Comparison of ENCODE assay signal across 12 cellular contexts in the genomic region with DNA sequence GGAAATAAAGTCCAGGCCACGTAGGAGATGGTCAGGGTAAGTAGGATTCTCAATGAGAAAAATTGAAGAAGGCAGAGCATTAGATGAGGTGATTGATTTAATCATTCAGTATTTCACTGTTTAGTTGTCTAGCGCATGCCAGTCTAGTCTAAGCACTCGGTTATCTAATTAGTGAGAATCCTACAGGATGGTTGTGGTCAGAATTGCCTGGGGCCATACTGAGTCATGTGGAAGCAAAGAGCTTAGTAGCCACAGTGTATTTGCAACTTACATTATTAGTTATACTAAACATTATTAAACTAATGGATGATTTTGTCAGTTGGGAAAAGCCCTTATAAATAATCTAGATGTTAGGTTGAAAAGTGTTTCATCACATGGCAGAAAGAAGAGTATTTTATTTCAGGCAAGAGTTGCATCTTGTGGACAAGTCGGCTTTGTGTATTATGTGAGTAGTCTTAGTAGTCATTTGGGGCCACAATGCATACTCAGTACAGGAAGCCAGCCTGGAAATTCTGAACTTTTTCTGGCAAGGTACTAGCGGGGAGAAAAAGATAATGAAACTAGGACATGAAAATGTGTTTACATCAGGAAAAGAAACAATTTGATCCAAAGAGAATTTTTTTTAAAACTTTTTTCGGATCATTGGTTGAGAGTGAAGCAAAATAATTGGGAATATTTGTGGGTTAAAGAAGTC. TPM values are rescaled to one million over a fixed set of nuclear protein-coding genes. Genes with fewer than 3 reads are reported as not detected.
DNase-seq lines count a peak whose midpoint lies in the region; ATAC-seq and TF ChIP-seq lines count a peak whose summit lies in the region.
"Had no signal": no experiment of that assay in that cellular context is flagged by ENCODE, and none has a peak within 500 bp of the region (broad histone marks: within the 10 kb centered on the region; RNA-seq: fewer than 3 reads in every experiment).

No MANE protein-coding gene starts in this region.

- H3K4me1 Mint-ChIP-seq in stimulated activated naive CD8-positive, alpha-beta T cell treated with anti-CD3 and anti-CD28 coated beads, Interleukin-15, amount 100 ng/mL, for 72 hours: peaks cover 6% of the 10 kb centered on the region

- H3K27ac Mint-ChIP-seq in stimulated activated naive CD8-positive, alpha-beta T cell treated with anti-CD3 and anti-CD28 coated beads, Interleukin-15, amount 100 ng/mL, for 72 hours: no peak overlapping the region
- H3K27ac Mint-ChIP-seq: activated CD8-positive, alpha-beta T cell treated with anti-CD3 and anti-CD28 coated beads for 36 hours; activated naive CD8-positive, alpha-beta T cell treated with anti-CD3 and anti-CD28 coated beads for 36 hours had no signal

- H2BK120ac ChIP-seq in trophoblast cell (ENCODE audit: insufficient read depth, low read length, poor library complexity): no peak overlapping the region

- TF ChIP-seq CTCF in BJ (IDR thresholded peaks at IDR 0.05; ENCODE audit: insufficient read depth, low read depth, low read length): no peak
- TF ChIP-seq CTCF in PC-3 (conservative IDR thresholded peaks at IDR 0.05; ENCODE audit: low read depth, low read length): no peak
- no peak for TF ChIP-seq CTCF in dorsolateral prefrontal cortex (IDR thresholded peaks at IDR 0.05 in 54 of 56, conservative IDR thresholded peaks at IDR 0.05 in 2 of 56; ENCODE audit: low read depth in 1 of 56, partially characterized antibody in 56 of 56)

- H3K9ac ChIP-seq in PC-3 (ENCODE audit: low read length) (no peak overlapping the region), trophoblast cell (ENCODE audit: low read length) (no peak overlapping the region)

- H2AK5ac ChIP-seq in trophoblast cell (ENCODE audit: low read length): no peak overlapping the region

- H4K8ac ChIP-seq in trophoblast cell (ENCODE audit: low read depth, low read length): no peak overlapping the region

- no peak overlapping the region for H2BK5ac ChIP-seq in trophoblast cell (ENCODE audit: low read depth, low read length, poor library complexity)

- H3K4me3 ChIP-seq in BJ (ENCODE audit: low read depth, low read length) (no peak overlapping the region), PC-3 (ENCODE audit: low read length) (0 out of 2 replicates have a peak overlapping the region, but pooled peaks have one; percentile 15), dorsolateral prefrontal cortex (peak overlapping the region in 2 of 59 donors; percentile 2 to 5), trophoblast cell (ENCODE audit: low read depth, low read length) (no peak overlapping the region)

- H2AFZ ChIP-seq in PC-3 (ENCODE audit: low read length): no peak overlapping the region
- H2AFZ ChIP-seq in trophoblast cell (ENCODE audit: insufficient read depth, low read length, poor library complexity): no peak overlapping the region

- POLR2A ChIA-PET in BJ (lab: Charles Lee) (interaction anchor here (1.1 kb wide), 1 partner anchor 13 kb away, joined by 5 read pairs; no protein-coding TSS in a partner anchor), PC-3 (lab: Charles Lee; ENCODE audit: unreplicated experiment) (no interaction called here)

- no peak overlapping the region for H3K14ac ChIP-seq in trophoblast cell (ENCODE audit: low read length)

- no peak overlapping the region for H3K23ac ChIP-seq in trophoblast cell (ENCODE audit: low read length)

- H3K9me3 ChIP-seq in PC-3 (ENCODE audit: low read length) (no peaks in the 10 kb centered on the region), trophoblast cell (ENCODE audit: insufficient read depth, low read depth, low read length) (no peaks in the 10 kb centered on the region)

- no TSS peak for BruUV-seq in PC-3 (replicated peaks; lab: Mats Ljungman, UMichigan)

- H3K79me2 ChIP-seq in PC-3 (ENCODE audit: low read length) (no peaks in the 10 kb centered on the region), trophoblast cell (ENCODE audit: control insufficient read depth, insufficient read depth, low read length, poor library complexity) (no peaks in the 10 kb centered on the region)

- no peaks in the 10 kb centered on the region for H4K20me1 ChIP-seq in PC-3 (ENCODE audit: low read length)

- no peaks in the 10 kb centered on the region for H3K9me2 ChIP-seq in PC-3 (replicated peaks; ENCODE audit: low read length)

- CTCF ChIA-PET in BJ (lab: Yijun Ruan, JAX): interaction anchor here (1.3 kb wide), 1 partner anchor 10 kb away, joined by 4 read pairs; no protein-coding TSS in a partner anchor
- CTCF ChIA-PET in PC-3 (lab: Charles Lee): no interaction called here

- no peak overlapping the region for H3K4me3 Mint-ChIP-seq in stimulated activated naive CD8-positive, alpha-beta T cell treated with anti-CD3 and anti-CD28 coated beads, Interleukin-15, amount 100 ng/mL, for 72 hours
- H3K4me3 Mint-ChIP-seq: activated CD8-positive, alpha-beta T cell treated with anti-CD3 and anti-CD28 coated beads for 36 hours; activated naive CD8-positive, alpha-beta T cell treated with anti-CD3 and anti-CD28 coated beads for 36 hours had no signal

- H3K79me1 ChIP-seq in trophoblast cell (ENCODE audit: low read length): no peaks in the 10 kb centered on the region

- H3K4ac ChIP-seq in trophoblast cell (ENCODE audit: low read depth, low read length): no peak overlapping the region

- DNase-seq in BJ (ENCODE audit: low read depth) (peak; percentile 24), PC-3 (peak; percentile 79), dorsolateral prefrontal cortex (no peak), trophoblast cell (peak; percentile 91 to 94), nucleus accumbens (lab: John Stamatoyannopoulos, UW) (no peak), NCI-H1694 (lab: John Stamatoyannopoulos, UW) (no peak)
- no peak for DNase-seq in activated T-cell treated with anti-CD3 and anti-CD28 coated beads, Interleukin-2, amount 50 U/mL, for 1 hour
- no peak for DNase-seq in stimulated activated naive CD8-positive, alpha-beta T cell treated with anti-CD3 and anti-CD28 coated beads, Interleukin-15, amount 100 ng/mL, for 72 hours
- DNase-seq: activated CD8-positive, alpha-beta T cell treated with anti-CD3 and anti-CD28 coated beads for 36 hours; activated naive CD8-positive, alpha-beta T cell treated with anti-CD3 and anti-CD28 coated beads for 36 hours; left colon; NCI-H146 had no signal

- peaks cover 35% of the 10 kb centered on the region for H3K4me1 ChIP-seq in PC-3 (ENCODE audit: insufficient read depth, low read length)
- H3K4me1 ChIP-seq in trophoblast cell (ENCODE audit: control insufficient read depth in 1 of 2, insufficient read depth in 2 of 2, low read length in 2 of 2): peaks cover 0 to 2% of the 10 kb centered on the region in 2 experiments

- H3K27ac ChIP-seq in PC-3 (ENCODE audit: low read length) (peak overlapping the region; percentile 45), dorsolateral prefrontal cortex (peak overlapping the region in 40 of 59 donors; percentile 4 to 65 (median 34)), trophoblast cell (ENCODE audit: low read depth, low read length) (peak overlapping the region; percentile 52)

- no peaks in the 10 kb centered on the region for H3K27me3 Mint-ChIP-seq in stimulated activated naive CD8-positive, alpha-beta T cell treated with anti-CD3 and anti-CD28 coated beads, Interleukin-15, amount 100 ng/mL, for 72 hours
- H3K27me3 Mint-ChIP-seq: activated CD8-positive, alpha-beta T cell treated with anti-CD3 and anti-CD28 coated beads for 36 hours; activated naive CD8-positive, alpha-beta T cell treated with anti-CD3 and anti-CD28 coated beads for 36 hours had no signal

- H3K27me3 ChIP-seq in BJ (ENCODE audit: control insufficient read depth, insufficient read depth, low read length) (no peaks in the 10 kb centered on the region), PC-3 (ENCODE audit: low read length) (no peaks in the 10 kb centered on the region), dorsolateral prefrontal cortex (no peaks in the 10 kb centered on the region), trophoblast cell (ENCODE audit: insufficient read depth, low read length) (no peaks in the 10 kb centered on the region)

- no peak overlapping the region for H3K18ac ChIP-seq in trophoblast cell (ENCODE audit: low read length)

- intact Hi-C loops in PC-3 (cut with micrococcal nuclease): no loop called here
- intact Hi-C loops in dorsolateral prefrontal cortex (cut with DNase I): no loop called here

- H3K9me3 Mint-ChIP-seq in stimulated activated naive CD8-positive, alpha-beta T cell treated with anti-CD3 and anti-CD28 coated beads, Interleukin-15, amount 100 ng/mL, for 72 hours: no peaks in the 10 kb centered on the region
- H3K9me3 Mint-ChIP-seq: activated CD8-positive, alpha-beta T cell treated with anti-CD3 and anti-CD28 coated beads for 36 hours; activated naive CD8-positive, alpha-beta T cell treated with anti-CD3 and anti-CD28 coated beads for 36 hours had no signal

- H3K4me2 ChIP-seq in PC-3 (ENCODE audit: low read length): peak overlapping the region; percentile 13; the same call in 1 of the 2 replicates
- H3K4me2 ChIP-seq in trophoblast cell (ENCODE audit: low read length): no peak overlapping the region

- peak; percentile 59; the same call in 1 of the 2 replicates for ATAC-seq in PC-3
- no peak for ATAC-seq in stimulated activated naive CD8-positive, alpha-beta T cell treated with anti-CD3 and anti-CD28 coated beads, Interleukin-15, amount 100 ng/mL, for 72 hours
- ATAC-seq: left colon had no signal

- no peak overlapping the region for H4K12ac ChIP-seq in trophoblast cell (ENCODE audit: low read depth, low read length)

- H4K91ac ChIP-seq in trophoblast cell (ENCODE audit: low read depth, low read length): no peak overlapping the region

- no peak overlapping the region for H2BK12ac ChIP-seq in trophoblast cell (ENCODE audit: low read length)

- H3F3A ChIP-seq in PC-3 (ENCODE audit: low read length, unreplicated experiment): no peaks in the 10 kb centered on the region

- WGBS in trophoblast cell (ENCODE audit: extremely low coverage, insufficient coverage, insufficient read length): no CpG with 5 or more reads among the region's 6 CpGs

- no peaks in the 10 kb centered on the region for H3K36me3 ChIP-seq in BJ (ENCODE audit: control insufficient read depth, insufficient read depth, low read length)
- peaks cover 9% of the 10 kb centered on the region; the same call in 1 of the 2 replicates for H3K36me3 ChIP-seq in PC-3 (ENCODE audit: low read depth, low read length)
- H3K36me3 ChIP-seq in trophoblast cell (ENCODE audit: control insufficient read depth in 1 of 2, insufficient read depth in 2 of 2, low read length in 2 of 2): peaks cover 0 to 1% of the 10 kb centered on the region in 2 experiments

RNA-seq across cellular contexts. Expression of a gene that starts 31.9 kb away (rescaled TPM):
- 2.8 and 6.7 TPM in 2 replicates for polyA plus RNA-seq in BJ (2011; rRNA removed)
- 8.5 and 15.6 TPM in 2 replicates for polyA minus RNA-seq in BJ (2011; rRNA and poly(A)+ RNA removed)
- 1.8 and 2.4 TPM in 2 replicates for total RNA-seq in PC-3 (2014; rRNA removed)
- 10 to 100 TPM; 31.4 to 88.1 (median 53.3) TPM for total RNA-seq in dorsolateral prefrontal cortex
- polyA plus RNA-seq in trophoblast cell (2013): 9.1 and 9.6 TPM in 2 replicates

Comparison
In these comparisons a context has a peak if more than half of its experiments do, and no peak if none do; other contexts are left out.
1. DNase-seq: peak in BJ (single experiment), PC-3 (single experiment) and trophoblast cell (2 of 2); none in dorsolateral prefrontal cortex (0 of 10), nucleus accumbens (0 of 56), activated T-cell treated with anti-CD3 and anti-CD28 coated beads, Interleukin-2, amount 50 U/mL, for 1 hour (single experiment), stimulated activated naive CD8-positive, alpha-beta T cell treated with anti-CD3 and anti-CD28 coated beads, Interleukin-15, amount 100 ng/mL, for 72 hours (0 of 2) and NCI-H1694 (single experiment).
2. Peak in every context shown above with its lines, with median percentiles within 50 percentile points of each other: H3K27ac ChIP-seq.